ENCODE assay signal across 1 cellular context in the genomic region with DNA sequence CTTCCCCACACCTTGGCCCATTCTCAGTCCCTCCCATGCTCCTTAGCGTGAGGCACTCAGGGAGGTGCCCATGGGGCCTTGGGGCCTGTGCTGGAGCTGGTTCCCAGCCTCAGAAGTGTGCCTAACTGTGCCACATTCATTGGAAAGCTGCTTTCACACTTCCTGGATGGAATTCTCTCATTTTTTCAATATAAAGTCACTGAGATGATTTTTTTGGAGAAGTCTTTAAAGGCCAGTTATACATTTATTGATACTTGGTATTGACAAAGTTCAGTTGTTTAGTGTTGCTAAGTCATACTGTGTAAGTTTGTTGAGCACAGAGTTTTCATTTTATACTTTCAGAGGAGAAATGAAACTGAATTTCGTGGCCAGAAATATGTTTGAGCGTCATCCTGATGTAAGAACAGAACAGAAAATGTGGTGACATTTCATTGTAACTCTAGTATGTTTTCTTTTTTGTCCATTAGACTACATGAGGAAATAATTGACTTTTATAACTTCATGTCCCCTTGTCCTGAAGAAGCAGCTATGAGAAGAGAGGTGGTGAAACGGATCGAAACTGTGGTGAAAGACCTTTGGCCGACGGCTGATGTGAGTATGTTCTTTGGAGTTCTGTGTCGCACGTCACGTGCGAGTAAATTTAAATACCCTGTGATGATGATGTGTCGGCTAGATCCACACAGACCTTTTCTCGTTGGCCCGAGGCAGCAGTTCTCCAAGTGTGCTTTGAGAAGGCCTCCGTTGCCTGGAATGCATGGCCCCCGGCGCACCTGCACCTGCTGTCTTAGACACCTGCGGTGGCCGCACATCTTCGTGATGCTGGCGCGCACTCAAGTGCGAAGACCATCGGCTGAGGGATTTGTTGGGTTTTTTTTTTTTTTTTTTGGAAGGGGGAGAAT.
TF ChIP-seq lines count a peak whose summit lies in the region.

No MANE protein-coding gene starts in this region.

TF ChIP-seq in GM23338, 12 proteins besides CTCF, POLR2A, EP300 and RAD21 (continued from another document):
- TF ChIP-seq, protein P1, sequence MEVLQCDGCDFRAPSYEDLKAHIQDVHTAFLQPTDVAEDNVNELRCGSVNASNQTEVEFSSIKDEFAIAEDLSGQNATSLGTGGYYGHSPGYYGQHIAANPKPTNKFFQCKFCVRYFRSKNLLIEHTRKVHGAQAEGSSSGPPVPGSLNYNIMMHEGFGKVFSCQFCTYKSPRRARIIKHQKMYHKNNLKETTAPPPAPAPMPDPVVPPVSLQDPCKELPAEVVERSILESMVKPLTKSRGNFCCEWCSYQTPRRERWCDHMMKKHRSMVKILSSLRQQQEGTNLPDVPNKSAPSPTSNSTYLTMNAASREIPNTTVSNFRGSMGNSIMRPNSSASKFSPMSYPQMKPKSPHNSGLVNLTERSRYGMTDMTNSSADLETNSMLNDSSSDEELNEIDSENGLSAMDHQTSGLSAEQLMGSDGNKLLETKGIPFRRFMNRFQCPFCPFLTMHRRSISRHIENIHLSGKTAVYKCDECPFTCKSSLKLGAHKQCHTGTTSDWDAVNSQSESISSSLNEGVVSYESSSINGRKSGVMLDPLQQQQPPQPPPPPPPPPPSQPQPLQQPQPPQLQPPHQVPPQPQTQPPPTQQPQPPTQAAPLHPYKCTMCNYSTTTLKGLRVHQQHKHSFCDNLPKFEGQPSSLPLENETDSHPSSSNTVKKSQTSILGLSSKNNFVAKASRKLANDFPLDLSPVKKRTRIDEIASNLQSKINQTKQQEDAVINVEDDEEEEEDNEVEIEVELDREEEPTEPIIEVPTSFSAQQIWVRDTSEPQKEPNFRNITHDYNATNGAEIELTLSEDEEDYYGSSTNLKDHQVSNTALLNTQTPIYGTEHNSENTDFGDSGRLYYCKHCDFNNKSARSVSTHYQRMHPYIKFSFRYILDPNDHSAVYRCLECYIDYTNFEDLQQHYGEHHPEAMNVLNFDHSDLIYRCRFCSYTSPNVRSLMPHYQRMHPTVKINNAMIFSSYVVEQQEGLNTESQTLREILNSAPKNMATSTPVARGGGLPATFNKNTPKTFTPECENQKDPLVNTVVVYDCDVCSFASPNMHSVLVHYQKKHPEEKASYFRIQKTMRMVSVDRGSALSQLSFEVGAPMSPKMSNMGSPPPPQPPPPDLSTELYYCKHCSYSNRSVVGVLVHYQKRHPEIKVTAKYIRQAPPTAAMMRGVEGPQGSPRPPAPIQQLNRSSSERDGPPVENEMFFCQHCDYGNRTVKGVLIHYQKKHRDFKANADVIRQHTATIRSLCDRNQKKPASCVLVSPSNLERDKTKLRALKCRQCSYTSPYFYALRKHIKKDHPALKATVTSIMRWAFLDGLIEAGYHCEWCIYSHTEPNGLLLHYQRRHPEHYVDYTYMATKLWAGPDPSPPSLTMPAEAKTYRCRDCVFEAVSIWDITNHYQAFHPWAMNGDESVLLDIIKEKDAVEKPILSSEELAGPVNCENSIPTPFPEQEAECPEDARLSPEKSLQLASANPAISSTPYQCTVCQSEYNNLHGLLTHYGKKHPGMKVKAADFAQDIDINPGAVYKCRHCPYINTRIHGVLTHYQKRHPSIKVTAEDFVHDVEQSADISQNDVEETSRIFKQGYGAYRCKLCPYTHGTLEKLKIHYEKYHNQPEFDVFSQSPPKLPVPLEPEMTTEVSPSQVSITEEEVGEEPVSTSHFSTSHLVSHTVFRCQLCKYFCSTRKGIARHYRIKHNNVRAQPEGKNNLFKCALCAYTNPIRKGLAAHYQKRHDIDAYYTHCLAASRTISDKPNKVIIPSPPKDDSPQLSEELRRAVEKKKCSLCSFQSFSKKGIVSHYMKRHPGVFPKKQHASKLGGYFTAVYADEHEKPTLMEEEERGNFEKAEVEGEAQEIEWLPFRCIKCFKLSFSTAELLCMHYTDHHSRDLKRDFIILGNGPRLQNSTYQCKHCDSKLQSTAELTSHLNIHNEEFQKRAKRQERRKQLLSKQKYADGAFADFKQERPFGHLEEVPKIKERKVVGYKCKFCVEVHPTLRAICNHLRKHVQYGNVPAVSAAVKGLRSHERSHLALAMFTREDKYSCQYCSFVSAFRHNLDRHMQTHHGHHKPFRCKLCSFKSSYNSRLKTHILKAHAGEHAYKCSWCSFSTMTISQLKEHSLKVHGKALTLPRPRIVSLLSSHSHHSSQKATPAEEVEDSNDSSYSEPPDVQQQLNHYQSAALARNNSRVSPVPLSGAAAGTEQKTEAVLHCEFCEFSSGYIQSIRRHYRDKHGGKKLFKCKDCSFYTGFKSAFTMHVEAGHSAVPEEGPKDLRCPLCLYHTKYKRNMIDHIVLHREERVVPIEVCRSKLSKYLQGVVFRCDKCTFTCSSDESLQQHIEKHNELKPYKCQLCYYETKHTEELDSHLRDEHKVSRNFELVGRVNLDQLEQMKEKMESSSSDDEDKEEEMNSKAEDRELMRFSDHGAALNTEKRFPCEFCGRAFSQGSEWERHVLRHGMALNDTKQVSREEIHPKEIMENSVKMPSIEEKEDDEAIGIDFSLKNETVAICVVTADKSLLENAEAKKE (CRISPR knock-in tag; IDR thresholded peaks at IDR 0.05): no peak
TF ChIP-seq in GM23338: peak in this region for 0.
